Comparison of ENCODE assay signal across 25 cellular contexts in genomic region chr19:45107621-45108170, GRCh38. TPM values are rescaled to one million over a fixed set of nuclear protein-coding genes. Genes with fewer than 3 reads are reported as not detected.
"Had no signal": no experiment of that assay in that cellular context is flagged by ENCODE, and none has a peak within 500 bp of the region (broad histone marks: within the 10 kb centered on the region; RNA-seq: fewer than 3 reads in every experiment).

No MANE protein-coding gene starts in this region.

- H3K4me3 ChIP-seq: breast epithelium, colonic mucosa, Peyer's patch, SJSA1 had no signal

- H3K9me3 ChIP-seq: breast epithelium, colonic mucosa, Peyer's patch, SJSA1 had no signal

- H3K9me3 Mint-ChIP-seq: activated CD4-positive, alpha-beta T cell treated with anti-CD3 and anti-CD28 coated beads, Interleukin-2, amount 10 ng/mL, durations not matched to agents 24 days and 14 days; activated naive CD4-positive, alpha-beta T cell treated with anti-CD3 and anti-CD28 coated beads, Interleukin-2, amount 50 U/mL, for 24 hours; activated T-cell treated with anti-CD3 and anti-CD28 coated beads, Interleukin-2, amount 50 U/mL, for 24 hours; activated T-helper 1 cell treated with anti-CD3 and anti-CD28 coated beads, Interleukin-12 subunit alpha, Interleukin-12 subunit beta, Interleukin-2, Interleukin-4 antibody, amounts not matched to agents 30 ng/mL and 10 ng/mL and 1 ng/mL, durations not matched to agents 14 hours and 24 hours and 36 hours; T-helper 1 cell treated with Interleukin-12 subunit alpha and Interleukin-12 subunit beta and Interleukin-4 antibody, amounts not matched to agents 30 μg/mL and 1 μg/mL, for 36 hours had no signal

- H3K4me1 ChIP-seq: SJSA1 had no signal

- ATAC-seq: activated CD8-positive, alpha-beta memory T cell treated with anti-CD3 and anti-CD28 coated beads, Interleukin-2, amount 10 ng/mL, durations not matched to agents 7 days and 5 days; SK-N-SH treated with all-trans-retinoic acid at 6 μM for 48 hours had no signal

- DNase-seq: activated CD4-positive, alpha-beta T cell treated with anti-CD3 and anti-CD28 coated beads for 1 hour; activated CD4-positive, alpha-beta T cell treated with anti-CD3 and anti-CD28 coated beads, Interleukin-2, amount 10 ng/mL, durations not matched to agents 24 days and 14 days; activated CD4-positive, alpha-beta T cell treated with anti-CD3 and anti-CD28 coated beads, Interleukin-2, amount 50 U/mL, for 48 hours; activated CD8-positive, alpha-beta memory T cell treated with anti-CD3 and anti-CD28 coated beads, Interleukin-2, amount 10 ng/mL, durations not matched to agents 7 days and 5 days; activated effector memory CD4-positive, alpha-beta T cell treated with Interleukin-2 at 50 U/mL for 16 hours; activated naive CD4-positive, alpha-beta T cell; activated T-cell treated with anti-CD3 and anti-CD28 coated beads, Interleukin-2, amount 50 U/mL, for 24 hours; caudate nucleus; colonic mucosa; Kasumi-1; NCI-H1092 treated with DMSO at 0.1 percent for 48 hours; NCI-H1417 treated with DMSO at 0.1 percent for 48 hours; NCI-H1694; NCI-H2029; NCI-H510A treated with DMSO at 0.1 percent for 48 hours; Peyer's patch; SHP77; SW 1271 had no signal

- H3K4me3 Mint-ChIP-seq: activated CD4-positive, alpha-beta T cell treated with anti-CD3 and anti-CD28 coated beads, Interleukin-2, amount 10 ng/mL, durations not matched to agents 24 days and 14 days; activated CD8-positive, alpha-beta memory T cell treated with anti-CD3 and anti-CD28 coated beads, Interleukin-2, amount 10 ng/mL, durations not matched to agents 7 days and 5 days; activated naive CD4-positive, alpha-beta T cell treated with anti-CD3 and anti-CD28 coated beads, Interleukin-2, amount 50 U/mL, for 24 hours; activated T-cell treated with anti-CD3 and anti-CD28 coated beads, Interleukin-2, amount 50 U/mL, for 24 hours; activated T-helper 1 cell treated with anti-CD3 and anti-CD28 coated beads, Interleukin-12 subunit alpha, Interleukin-12 subunit beta, Interleukin-2, Interleukin-4 antibody, amounts not matched to agents 30 ng/mL and 10 ng/mL and 1 ng/mL, durations not matched to agents 14 hours and 24 hours and 36 hours; T-helper 1 cell treated with Interleukin-12 subunit alpha and Interleukin-12 subunit beta and Interleukin-4 antibody, amounts not matched to agents 30 μg/mL and 1 μg/mL, for 36 hours had no signal

- H3K27ac Mint-ChIP-seq: activated CD4-positive, alpha-beta T cell treated with anti-CD3 and anti-CD28 coated beads, Interleukin-2, amount 10 ng/mL, durations not matched to agents 24 days and 14 days; activated CD8-positive, alpha-beta memory T cell treated with anti-CD3 and anti-CD28 coated beads, Interleukin-2, amount 10 ng/mL, durations not matched to agents 7 days and 5 days; activated naive CD4-positive, alpha-beta T cell treated with anti-CD3 and anti-CD28 coated beads, Interleukin-2, amount 50 U/mL, for 24 hours; activated T-cell treated with anti-CD3 and anti-CD28 coated beads, Interleukin-2, amount 50 U/mL, for 24 hours; activated T-helper 1 cell treated with anti-CD3 and anti-CD28 coated beads, Interleukin-12 subunit alpha, Interleukin-12 subunit beta, Interleukin-2, Interleukin-4 antibody, amounts not matched to agents 30 ng/mL and 10 ng/mL and 1 ng/mL, durations not matched to agents 14 hours and 24 hours and 36 hours; T-helper 1 cell treated with Interleukin-12 subunit alpha and Interleukin-12 subunit beta and Interleukin-4 antibody, amounts not matched to agents 30 μg/mL and 1 μg/mL, for 36 hours had no signal

- H3K27me3 ChIP-seq: breast epithelium, colonic mucosa, Peyer's patch, SJSA1 had no signal

- H3K27me3 Mint-ChIP-seq: activated CD4-positive, alpha-beta T cell treated with anti-CD3 and anti-CD28 coated beads, Interleukin-2, amount 10 ng/mL, durations not matched to agents 24 days and 14 days; activated CD8-positive, alpha-beta memory T cell treated with anti-CD3 and anti-CD28 coated beads, Interleukin-2, amount 10 ng/mL, durations not matched to agents 7 days and 5 days; activated naive CD4-positive, alpha-beta T cell treated with anti-CD3 and anti-CD28 coated beads, Interleukin-2, amount 50 U/mL, for 24 hours; activated T-cell treated with anti-CD3 and anti-CD28 coated beads, Interleukin-2, amount 50 U/mL, for 24 hours had no signal

- H3K36me3 ChIP-seq: breast epithelium, colonic mucosa, Peyer's patch, SJSA1 had no signal

- H3K27ac ChIP-seq: breast epithelium, colonic mucosa, Peyer's patch, RWPE1, SJSA1 had no signal

RNA-seq across cellular contexts. Expression of gene ZNF296, which starts 31.4 kb away (rescaled TPM):
- total RNA-seq: SJSA1 had no signal

RNA-seq across cellular contexts. Expression of gene NKPD1, which starts 53.1 kb away (rescaled TPM):
- total RNA-seq: SJSA1 had no signal
